Comparison of ENCODE assay signal across 10 cellular contexts in genomic region chr13:93248627-93249047, GRCh38. TPM values are rescaled to one million over a fixed set of nuclear protein-coding genes. Genes with fewer than 3 reads are reported as not detected.
DNase-seq lines count a peak whose midpoint lies in the region; ATAC-seq and TF ChIP-seq lines count a peak whose summit lies in the region.
"Had no signal": no experiment of that assay in that cellular context is flagged by ENCODE, and none has a peak within 500 bp of the region (broad histone marks: within the 10 kb centered on the region; RNA-seq: fewer than 3 reads in every experiment).

No MANE protein-coding gene starts in this region.

- 33 to 46% methylated on average over 8 of the region's 8 CpGs for WGBS in aorta, 2 donors

- DNase-seq in left ventricle myocardium superior, result peak; percentile 19
- no peak for DNase-seq in left ventricle myocardium inferior
- no peak for DNase-seq in Panc1 (ENCODE audit: low read depth, low spot score)
- peak; percentile 89 for DNase-seq in glomerular visceral epithelial cell (ENCODE audit: extremely low spot score)
- peak; percentile 50 to 80 for DNase-seq in aorta
- no peak for DNase-seq in HuH-7 (ENCODE audit: low spot score)
- DNase-seq: heart right ventricle had no signal

- H3K27ac ChIP-seq in left ventricle myocardium inferior (replicated peaks) (no peak overlapping the region), Panc1 (ENCODE audit: low read length) (peak overlapping the region; percentile 23; the same call in 1 of the 2 replicates), aorta (ENCODE audit: low read depth in 1 of 2, low read length in 2 of 2) (no peak overlapping the region)
- H3K27ac ChIP-seq: heart right ventricle had no signal

- no peak for TF ChIP-seq CTCF in left ventricle myocardium inferior (IDR thresholded peaks at IDR 0.05; ENCODE audit: borderline replicate concordance)
- peak; percentile 49 for TF ChIP-seq CTCF in Panc1 (IDR thresholded peaks at IDR 0.05)

- BruUV-seq in Panc1 (replicated peaks; lab: Mats Ljungman, UMichigan), result no TSS peak

- ATAC-seq in left ventricle myocardium superior (no peak), Panc1 (peak; percentile 90), aorta (ENCODE audit: low FRiP score) (peak; percentile 44), GM18907 (IDR thresholded peaks at IDR 0.05; ENCODE audit: unreplicated experiment) (no peak), HG02678 (IDR thresholded peaks at IDR 0.05; ENCODE audit: unreplicated experiment) (no peak)

- CTCF ChIA-PET in Panc1 (lab: Charles Lee), result interaction anchor here (0.6 kb wide), 1 partner anchor 1182 kb away, joined by 3 read pairs; no protein-coding TSS in a partner anchor

- H3K9me3 ChIP-seq in left ventricle myocardium inferior (replicated peaks) (no peaks in the 10 kb centered on the region), Panc1 (ENCODE audit: control insufficient read depth, insufficient read depth, low read depth, low read length) (no peaks in the 10 kb centered on the region), aorta (ENCODE audit: control insufficient read depth, low read length) (no peaks in the 10 kb centered on the region)
- H3K9me3 ChIP-seq: heart right ventricle had no signal

- in situ Hi-C loops in Panc1 (cut with HindIII; ENCODE audit: low pct_unique_long_range_greater_than_20kb, low sequenced_read_pairs), result no loop called here

- intact Hi-C loops in left ventricle myocardium superior (cut with micrococcal nuclease), result no loop called here
- intact Hi-C loops in left ventricle myocardium inferior (cut with micrococcal nuclease), result no loop called here
- intact Hi-C loops in Panc1 (cut with micrococcal nuclease; ENCODE audit: unreplicated experiment), result no loop called here
- intact Hi-C loops in aorta (cut with DNase I), result loop anchor here in 1 of 2 donors (5.0 kb wide), 1 partner anchor 411 kb away; no protein-coding TSS in a partner anchor

- H3K27me3 ChIP-seq in left ventricle myocardium inferior (ENCODE audit: low read depth), result peaks cover 3% of the 10 kb centered on the region
- H3K27me3 ChIP-seq in Panc1 (ENCODE audit: control insufficient read depth, insufficient read depth, low read length), result no peaks in the 10 kb centered on the region
- no peaks in the 10 kb centered on the region for H3K27me3 ChIP-seq in aorta (ENCODE audit: control insufficient read depth in 1 of 2, insufficient read depth in 2 of 2, low read length in 1 of 2)
- H3K27me3 ChIP-seq: heart right ventricle had no signal

- H3K4me1 ChIP-seq in left ventricle myocardium inferior (no peaks in the 10 kb centered on the region), Panc1 (ENCODE audit: control insufficient read depth, insufficient read depth, low read length) (no peaks in the 10 kb centered on the region), aorta (ENCODE audit: control insufficient read depth in 1 of 2, insufficient read depth in 2 of 2, low read length in 2 of 2) (no peaks in the 10 kb centered on the region)
- H3K4me1 ChIP-seq: heart right ventricle had no signal

- H3K4me3 ChIP-seq in left ventricle myocardium inferior (no peak overlapping the region), Panc1 (ENCODE audit: low read depth in 2 of 2, low read length in 2 of 2) (no peak overlapping the region), aorta (ENCODE audit: low read length in 2 of 2) (no peak overlapping the region)
- H3K4me3 ChIP-seq: heart right ventricle had no signal

- POLR2A ChIA-PET in Panc1 (lab: Charles Lee), result no interaction called here

- H3K36me3 ChIP-seq in left ventricle myocardium inferior (no peaks in the 10 kb centered on the region), Panc1 (ENCODE audit: control insufficient read depth, insufficient read depth, low read length) (no peaks in the 10 kb centered on the region), aorta (ENCODE audit: control insufficient read depth in 1 of 2, insufficient read depth in 2 of 2, low read length in 1 of 2) (no peaks in the 10 kb centered on the region)
- H3K36me3 ChIP-seq: heart right ventricle had no signal

RNA-seq across cellular contexts. Expression of gene GPC6, which starts 22.0 kb away (rescaled TPM):
- total RNA-seq in left ventricle myocardium superior (1.6 TPM), left ventricle myocardium inferior (1.8 TPM), Panc1 (2021; ENCODE audit: unreplicated experiment) (4.8 TPM), aorta (10 to 100 TPM; 32.4 to 37.4 TPM)
- 4.5 TPM for polyA plus RNA-seq in Panc1 (2012; ENCODE audit: insufficient read length)
- 1 to 10 TPM; 5.0 to 5.5 TPM for polyA plus RNA-seq in aorta
- polyA plus RNA-seq: CD14-positive monocyte had no signal

Comparison
In these comparisons a context has a peak if more than half of its experiments do, and no peak if none do; other contexts are left out.
1. DNase-seq: peak in left ventricle myocardium superior (single experiment), glomerular visceral epithelial cell (single experiment) and aorta (2 of 2); none in left ventricle myocardium inferior (single experiment), Panc1 (single experiment) and HuH-7 (single experiment).
2. ATAC-seq: peak in Panc1 (single experiment) and aorta (single experiment); none in left ventricle myocardium superior (single experiment), GM18907 (single experiment) and HG02678 (single experiment).